In genomic region chrX:56231706-56232105, GRCh38 we compare ENCODE assay signal across 10 cellular contexts. TPM values are rescaled to one million over a fixed set of nuclear protein-coding genes. Genes with fewer than 3 reads are reported as not detected.
A peak's percentile ranks its signal among the peaks of the same experiment; 100 is the strongest.
DNase-seq lines count a peak whose midpoint lies in the region; ATAC-seq and TF ChIP-seq lines count a peak whose summit lies in the region.
"Had no signal": no experiment of that assay in that cellular context is flagged by ENCODE, and none has a peak within 500 bp of the region (broad histone marks: within the 10 kb centered on the region; RNA-seq: fewer than 3 reads in every experiment).

No MANE protein-coding gene starts in this region.

- H3K36me3 ChIP-seq in ovary, result no peaks in the 10 kb centered on the region

- POLR2A ChIA-PET in activated B cell treated with CpG ODN at 0.5 μM for 24 hours (lab: Charles Lee), result interaction anchor here (0.6 to 3.2 kb wide), 4 partner anchors 164 to 804 kb away, joined by 3 to 24 read pairs (median 13); no protein-coding TSS in a partner anchor

- no peak for TF ChIP-seq POLR2A in ovary (IDR thresholded peaks at IDR 0.05)

- H3K4me3 ChIP-seq in fibroblast of villous mesenchyme (ENCODE audit: low read depth, low read length) (peak overlapping the region; percentile 18), ovary (peak overlapping the region; percentile 53)

- CTCF ChIA-PET in activated B cell treated with CpG ODN at 0.5 μM for 24 hours (lab: Charles Lee), result no interaction called here

- TF ChIP-seq CTCF in activated B cell treated with CpG ODN at 0.5 μM for 24 hours (IDR thresholded peaks at IDR 0.05) (no peak), fibroblast of villous mesenchyme (IDR thresholded peaks at IDR 0.05; ENCODE audit: insufficient read depth, low read depth, low read length) (no peak), ovary (IDR thresholded peaks at IDR 0.05) (no peak)

- peaks cover 8% of the 10 kb centered on the region for H3K36me3 Mint-ChIP-seq in activated B cell treated with CpG ODN at 0.5 μM for 24 hours (ENCODE audit: low read depth)

- H3K4me3 Mint-ChIP-seq in activated B cell treated with CpG ODN at 0.5 μM for 24 hours, result peak overlapping the region; percentile 88

- peaks cover 41% of the 10 kb centered on the region for H3K4me1 Mint-ChIP-seq in activated B cell treated with CpG ODN at 0.5 μM for 24 hours

- intact Hi-C loops in activated B cell treated with CpG ODN at 0.5 μM for 24 hours (cut with micrococcal nuclease) (loop anchor here (1.0 to 10.0 kb wide), 5 partner anchors 165 to 514 kb away; partner anchors contain the start of gene RRAGB), ovary (cut with DNase I) (loop anchor here in 1 of 4 donors (10.0 kb wide), 1 partner anchor 517 kb away; the partner anchor contains the start of gene RRAGB)

- H3K27me3 Mint-ChIP-seq in activated B cell treated with CpG ODN at 0.5 μM for 24 hours, result no peaks in the 10 kb centered on the region

- no peak for ATAC-seq in activated B cell treated with CpG ODN at 0.5 μM for 24 hours (ENCODE audit: low read depth)
- no peak for ATAC-seq in activated CD4-positive, CD25-positive, alpha-beta regulatory T cell treated with anti-CD3 and anti-CD28 coated beads, Interleukin-2, amount 50 U/mL, for 24 hours
- no peak for ATAC-seq in GM21825 (IDR thresholded peaks at IDR 0.05; ENCODE audit: unreplicated experiment)

- H3K27ac Mint-ChIP-seq in activated B cell treated with CpG ODN at 0.5 μM for 24 hours, result peak overlapping the region; percentile 18

- H3K9me3 ChIP-seq in ovary, result no peaks in the 10 kb centered on the region

- peak overlapping the region in 1 of 2 donors; percentile 80 for H3K27ac ChIP-seq in ovary
- H3K27ac ChIP-seq: HL-60 had no signal

- WGBS in ovary, 3 donors, result 41 to 52% (median 46%) methylated on average over 9 of the region's 9 CpGs

- H3K4me1 ChIP-seq in ovary (ENCODE audit: insufficient read depth), result peaks cover 2% of the 10 kb centered on the region

- H3K9me3 Mint-ChIP-seq in activated B cell treated with CpG ODN at 0.5 μM for 24 hours, result no peaks in the 10 kb centered on the region

- peak; percentile 15 for DNase-seq in DMS79 (lab: John Stamatoyannopoulos, UW)
- no peak for DNase-seq in activated B cell treated with CpG ODN at 0.5 μM for 24 hours
- DNase-seq in fibroblast of villous mesenchyme (ENCODE audit: low read depth), result no peak
- no peak for DNase-seq in ovary
- DNase-seq in DMS53 treated with DMSO at 0.1 percent for 48 hours (lab: John Stamatoyannopoulos, UW; ENCODE audit: unreplicated experiment), result no peak
- DNase-seq in DMS53 (lab: John Stamatoyannopoulos, UW), result no peak
- DNase-seq: NCI-H2171 had no signal

- no peak for TF ChIP-seq EP300 in ovary (IDR thresholded peaks at IDR 0.05)

- H3K27me3 ChIP-seq in ovary, result no peaks in the 10 kb centered on the region

RNA-seq across cellular contexts. Expression of gene KLF8, which starts 0.5 kb away (rescaled TPM):
- total RNA-seq in activated B cell treated with CpG ODN at 0.5 μM for 24 hours, result 15.2 and 17.8 TPM in 2 replicates
- total RNA-seq in fibroblast of villous mesenchyme, result 2.3 and 3.0 TPM in 2 replicates
- 10 to 100 TPM; 10.3 to 25.1 (median 13.6) TPM for total RNA-seq in ovary
- polyA plus RNA-seq in ovary, result 10 to 100 TPM in 1 of 2 donors, 1 to 10 TPM in 1; 9.5 to 16.8 TPM
